18 cellular contexts compared by ENCODE assay signal in genomic region chr9:99471033-99471432, GRCh38.
"Had no signal": no experiment of that assay in that cellular context is flagged by ENCODE, and none has a peak within 500 bp of the region (broad histone marks: within the 10 kb centered on the region; RNA-seq: fewer than 3 reads in every experiment).

No MANE protein-coding gene starts in this region.

- H3K4me3 Mint-ChIP-seq: IgD-negative memory B cell had no signal

- H3K36me3 Mint-ChIP-seq: IgD-negative memory B cell had no signal

- ATAC-seq: K562 had no signal

- DNase-seq: Kasumi-1, MM.1S, NCI-H1092 treated with DMSO at 0.1 percent for 48 hours, NCI-H1436 treated with DMSO at 0.1 percent for 48 hours, NCI-H1694, NCI-H187 treated with DMSO at 0.1 percent for 48 hours, NCI-H2029 treated with DMSO at 0.1 percent for 48 hours, NCI-H226, NCI-H446, NCI-H510A, NCI-H524 treated with DMSO at 0.1 percent for 48 hours, NCI-H69, NCI-H774, Right ventricle myocardium superior, RPMI8226, SIG-M5 had no signal

- H3K27ac Mint-ChIP-seq: IgD-negative memory B cell had no signal
